ENCODE assay signal across 13 cellular contexts in the genomic region with DNA sequence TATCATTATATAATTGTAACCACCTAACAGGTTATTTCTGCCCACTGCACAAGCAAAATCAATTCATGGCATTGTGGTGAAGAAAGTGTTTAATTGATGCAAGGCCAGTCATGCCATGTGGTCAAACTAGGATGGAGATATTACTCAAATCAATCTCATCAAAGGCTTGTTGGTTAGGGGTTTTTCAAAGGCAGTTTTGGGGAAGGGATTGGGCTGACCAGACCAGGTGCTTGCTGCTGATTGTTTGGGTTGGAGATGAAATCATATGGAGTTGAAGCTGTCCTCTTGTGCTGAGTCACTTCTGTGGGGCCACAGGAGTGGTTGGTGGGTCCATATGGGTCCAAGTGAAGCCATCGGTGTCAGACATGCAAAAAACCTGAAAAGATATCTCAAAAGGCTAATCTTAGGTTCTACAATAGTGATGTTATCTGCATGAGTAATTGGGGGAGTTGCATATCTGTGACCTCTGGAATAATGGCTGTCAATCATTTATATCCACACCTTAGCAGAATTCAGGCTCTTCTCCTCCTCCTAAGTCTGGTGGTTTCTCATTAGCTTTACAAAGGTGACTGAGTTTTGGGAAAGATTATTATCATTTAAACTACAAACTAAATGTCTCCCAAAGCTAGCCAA. TPM values are rescaled to one million over a fixed set of nuclear protein-coding genes. Genes with fewer than 3 reads are reported as not detected.
DNase-seq lines count a peak whose midpoint lies in the region; ATAC-seq and FAIRE-seq lines count a peak whose summit lies in the region.
"Had no signal": no experiment of that assay in that cellular context is flagged by ENCODE, and none has a peak within 500 bp of the region (broad histone marks: within the 10 kb centered on the region; RNA-seq: fewer than 3 reads in every experiment).

No MANE protein-coding gene starts in this region.

- H3K27ac ChIP-seq in SJCRH30: no peak overlapping the region
- H3K27ac ChIP-seq: breast epithelium, gastroesophageal sphincter had no signal

- DNase-seq in GM03348 (ENCODE audit: low spot score) (no peak), RCC 7860 (ENCODE audit: low spot score) (no peak), SJCRH30 (no peak)
- DNase-seq in stimulated activated CD4-positive, alpha-beta T cell treated with anti-CD3 and anti-CD28 coated beads, Interleukin-4, amount 100 ng/mL, for 4 hours: no peak
- DNase-seq: activated naive CD4-positive, alpha-beta T cell treated with anti-CD3 and anti-CD28 coated beads, Interleukin-2, amount 50 U/mL, for 16 hours; Calu3 had no signal

- ATAC-seq in GM18502 (IDR thresholded peaks at IDR 0.05; ENCODE audit: poor library complexity, unreplicated experiment): peak; percentile 88
- ATAC-seq in GM19395 (IDR thresholded peaks at IDR 0.05; ENCODE audit: unreplicated experiment): peak; percentile 85
- ATAC-seq in HG02840 (IDR thresholded peaks at IDR 0.05; ENCODE audit: low FRiP score, unreplicated experiment): peak; percentile 74
- peak; percentile 93 for ATAC-seq in HG03442 (IDR thresholded peaks at IDR 0.05; ENCODE audit: unreplicated experiment)
- ATAC-seq: gastroesophageal sphincter had no signal

- FAIRE-seq in RCC 7860 (lab: Jason Lieb, UNC): no peak
- FAIRE-seq: islet of Langerhans had no signal

- no peaks in the 10 kb centered on the region for H3K9me3 ChIP-seq in SJCRH30 (replicated peaks)

- H3K4me3 ChIP-seq in SJCRH30: no peak overlapping the region
- H3K4me3 ChIP-seq: breast epithelium, gastroesophageal sphincter had no signal

- no peaks in the 10 kb centered on the region for H3K36me3 ChIP-seq in SJCRH30
- H3K36me3 ChIP-seq: breast epithelium, gastroesophageal sphincter had no signal

- no peaks in the 10 kb centered on the region for H3K4me1 ChIP-seq in SJCRH30
- H3K4me1 ChIP-seq: breast epithelium, gastroesophageal sphincter had no signal

- H3K27me3 ChIP-seq in SJCRH30: no peaks in the 10 kb centered on the region
- H3K27me3 ChIP-seq: breast epithelium, gastroesophageal sphincter had no signal

RNA-seq across cellular contexts. Expression of a gene that starts 44.9 kb away (rescaled TPM):
- total RNA-seq in SJCRH30 (2014; rRNA removed; shearing (Covaris generic)): 70.6 and 75.2 TPM in 2 replicates
